21 cellular contexts compared by ENCODE assay signal in the genomic region with DNA sequence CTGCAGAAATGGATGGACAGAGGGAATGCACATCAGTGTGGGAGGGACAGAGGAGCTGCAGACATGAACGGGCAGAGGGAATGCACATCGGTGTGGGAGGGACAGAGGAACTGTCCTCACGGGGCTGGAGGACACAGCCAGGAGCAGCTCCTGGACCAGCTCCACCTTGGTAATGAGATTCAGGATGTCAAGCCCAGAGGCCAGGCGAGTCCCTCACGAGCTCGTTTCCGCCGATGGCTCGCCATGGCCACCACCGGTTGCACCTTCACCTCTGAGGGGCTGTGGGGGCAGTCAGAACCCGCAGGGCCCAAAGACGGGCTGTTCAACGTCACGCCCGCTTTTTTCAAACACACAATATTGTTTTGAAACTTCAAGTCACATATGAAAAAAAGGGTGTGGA. TPM values are rescaled to one million over a fixed set of nuclear protein-coding genes. Genes with fewer than 3 reads are reported as not detected.
DNase-seq lines count a peak whose midpoint lies in the region; ATAC-seq and TF ChIP-seq lines count a peak whose summit lies in the region.
"Had no signal": no experiment of that assay in that cellular context is flagged by ENCODE, and none has a peak within 500 bp of the region (broad histone marks: within the 10 kb centered on the region; RNA-seq: fewer than 3 reads in every experiment).

No MANE protein-coding gene starts in this region.

- H3K9me3 Mint-ChIP-seq in neural progenitor cell = no peaks in the 10 kb centered on the region
- no peaks in the 10 kb centered on the region for H3K9me3 Mint-ChIP-seq in stimulated activated memory B cell treated with anti-CD40 and anti-IgM and Interleukin-4, amounts not matched to agents 10 μg/mL and 1 μg/mL and 100 μg/mL, for 72 hours

- no peaks in the 10 kb centered on the region for H3K27me3 ChIP-seq in right cardiac atrium (ENCODE audit: control insufficient read depth, insufficient read depth)
- H3K27me3 ChIP-seq in neural progenitor cell = no peaks in the 10 kb centered on the region
- peaks cover 0 to 57% of the 10 kb centered on the region in 2 donors for H3K27me3 ChIP-seq in tibial artery

- peaks cover 50% of the 10 kb centered on the region for H3K4me1 Mint-ChIP-seq in neural progenitor cell
- peaks cover 7% of the 10 kb centered on the region for H3K4me1 Mint-ChIP-seq in stimulated activated memory B cell treated with anti-CD40 and anti-IgM and Interleukin-4, amounts not matched to agents 10 μg/mL and 1 μg/mL and 100 μg/mL, for 72 hours

- H3K36me3 ChIP-seq in neural progenitor cell (no peaks in the 10 kb centered on the region), tibial artery (no peaks in the 10 kb centered on the region)

- peak; percentile 26 for DNase-seq in Right ventricle myocardium inferior (ENCODE audit: missing footprints)
- DNase-seq in right cardiac atrium = no peak
- no peak for DNase-seq in neural progenitor cell (ENCODE audit: low spot score)
- DNase-seq in tibial artery = peak; percentile 3 to 23
- DNase-seq in activated T-cell treated with anti-CD3 and anti-CD28 coated beads for 4 hours = no peak
- DNase-seq in stimulated activated CD4-positive, alpha-beta T cell treated with anti-CD3 and anti-CD28 coated beads, Interleukin-1b, Interleukin-23, amount 100 ng/mL, for 48 hours = no peak
- DNase-seq: EL, GF-D8, H7, IMR-90, NCI-H1105, NCI-H146, NCI-H2029, NCI-H2227 treated with DMSO at 0.1 percent for 48 hours, NCI-H510A treated with DMSO at 0.1 percent for 48 hours, NCI-H748 treated with DMSO at 0.1 percent for 48 hours, PC-9, RPMI8226 had no signal

- peak overlapping the region; percentile 60 for H3K4me3 Mint-ChIP-seq in neural progenitor cell
- no peak overlapping the region for H3K4me3 Mint-ChIP-seq in stimulated activated memory B cell treated with anti-CD40 and anti-IgM and Interleukin-4, amounts not matched to agents 10 μg/mL and 1 μg/mL and 100 μg/mL, for 72 hours

- no peaks in the 10 kb centered on the region for H3K36me3 Mint-ChIP-seq in neural progenitor cell
- H3K36me3 Mint-ChIP-seq in stimulated activated memory B cell treated with anti-CD40 and anti-IgM and Interleukin-4, amounts not matched to agents 10 μg/mL and 1 μg/mL and 100 μg/mL, for 72 hours = peaks cover 21% of the 10 kb centered on the region

- H3K27me3 Mint-ChIP-seq in neural progenitor cell (ENCODE audit: insufficient read depth, low read depth) = peaks cover 11% of the 10 kb centered on the region
- peaks cover 37% of the 10 kb centered on the region for H3K27me3 Mint-ChIP-seq in stimulated activated memory B cell treated with anti-CD40 and anti-IgM and Interleukin-4, amounts not matched to agents 10 μg/mL and 1 μg/mL and 100 μg/mL, for 72 hours

- H4K20me1 ChIP-seq in neural progenitor cell (ENCODE audit: low read depth) = no peaks in the 10 kb centered on the region

- H3K9me3 ChIP-seq in right cardiac atrium (ENCODE audit: control insufficient read depth, low read length) (no peaks in the 10 kb centered on the region), neural progenitor cell (ENCODE audit: low read depth) (no peaks in the 10 kb centered on the region), tibial artery (no peaks in the 10 kb centered on the region)

- H3K4me3 ChIP-seq in right cardiac atrium (ENCODE audit: low read length) = no peak overlapping the region
- H3K4me3 ChIP-seq in neural progenitor cell = no peak overlapping the region
- H3K4me3 ChIP-seq in tibial artery = no peak overlapping the region
- H3K4me3 ChIP-seq: PC-9 had no signal

- H3K27ac ChIP-seq in right cardiac atrium (ENCODE audit: low read length) (no peak overlapping the region), angular gyrus (ENCODE audit: low read depth, low read length) (peak overlapping the region; percentile 16), neural progenitor cell (no peak overlapping the region), tibial artery (no peak overlapping the region)
- H3K27ac ChIP-seq: KMS-11, PC-9 had no signal

- no peaks in the 10 kb centered on the region for H3K79me2 ChIP-seq in neural progenitor cell (ENCODE audit: low read depth)

- no peak overlapping the region for H2AFZ ChIP-seq in neural progenitor cell (replicated peaks)
- H2AFZ ChIP-seq: PC-9 had no signal

- intact Hi-C loops in Right ventricle myocardium inferior (cut with DNase I) (no loop called here), right cardiac atrium (cut with DNase I) (no loop called here), tibial artery (cut with DNase I; ENCODE audit: low total_unique reads) (no loop called here)

- no peaks in the 10 kb centered on the region for H3F3A ChIP-seq in neural progenitor cell (ENCODE audit: low read depth)

- ATAC-seq in Right ventricle myocardium inferior (no peak), right cardiac atrium (no peak)
- no peak for ATAC-seq in stimulated activated memory B cell treated with anti-CD40 and anti-IgM and Interleukin-4, amounts not matched to agents 10 μg/mL and 1 μg/mL and 100 μg/mL, for 72 hours

- TF ChIP-seq CTCF in neural progenitor cell (IDR thresholded peaks at IDR 0.05) = no peak
- TF ChIP-seq CTCF in tibial artery (IDR thresholded peaks at IDR 0.05) = no peak

- H3K27ac Mint-ChIP-seq in neural progenitor cell = peak overlapping the region; percentile 63
- no peak overlapping the region for H3K27ac Mint-ChIP-seq in stimulated activated memory B cell treated with anti-CD40 and anti-IgM and Interleukin-4, amounts not matched to agents 10 μg/mL and 1 μg/mL and 100 μg/mL, for 72 hours

- H3K4me1 ChIP-seq in right cardiac atrium (ENCODE audit: control insufficient read depth, insufficient read depth, low read length) = no peaks in the 10 kb centered on the region
- no peaks in the 10 kb centered on the region for H3K4me1 ChIP-seq in neural progenitor cell
- H3K4me1 ChIP-seq in tibial artery = no peaks in the 10 kb centered on the region

- H3K9ac ChIP-seq in neural progenitor cell = no peak overlapping the region
- H3K9ac ChIP-seq: KMS-11 had no signal

- 79% methylated on average over 15 of the region's 15 CpGs for WGBS in right cardiac atrium

- no peak overlapping the region for H3K4me2 ChIP-seq in neural progenitor cell
- H3K4me2 ChIP-seq: KMS-11, PC-9 had no signal

RNA-seq across cellular contexts. Expression of gene RPH3AL, which starts 56.2 kb away (rescaled TPM):
- total RNA-seq in Right ventricle myocardium inferior (3.6 TPM), right cardiac atrium (10 to 100 TPM in 2 of 4 donors, 1 to 10 TPM in 2; 4.7 to 11.5 (median 10.2) TPM), neural progenitor cell (ENCODE audit: low replicate concordance) (7.5 TPM in 2 replicates)
- 6.7 TPM for polyA plus RNA-seq in right cardiac atrium

Comparison
In these comparisons a context has a peak if more than half of its experiments do, and no peak if none do; other contexts are left out.
1. DNase-seq: peak in Right ventricle myocardium inferior (single experiment) and tibial artery (2 of 2); none in right cardiac atrium (0 of 3), neural progenitor cell (single experiment), activated T-cell treated with anti-CD3 and anti-CD28 coated beads for 4 hours (single experiment) and stimulated activated CD4-positive, alpha-beta T cell treated with anti-CD3 and anti-CD28 coated beads, Interleukin-1b, Interleukin-23, amount 100 ng/mL, for 48 hours (single experiment).